In genomic region chr17:40291311-40291710, GRCh38 we compare ENCODE assay signal across 11 cellular contexts. TPM values are rescaled to one million over a fixed set of nuclear protein-coding genes. Genes with fewer than 3 reads are reported as not detected.
DNase-seq lines count a peak whose midpoint lies in the region; ATAC-seq, FAIRE-seq and TF ChIP-seq lines count a peak whose summit lies in the region.
"Had no signal": no experiment of that assay in that cellular context is flagged by ENCODE, and none has a peak within 500 bp of the region (broad histone marks: within the 10 kb centered on the region; RNA-seq: fewer than 3 reads in every experiment).

No MANE protein-coding gene starts in this region.

- no peaks in the 10 kb centered on the region for H3K36me3 Mint-ChIP-seq in natural killer cell

- H3K27ac ChIP-seq in GM12878 (ENCODE audit: control insufficient read depth, insufficient read depth) (no peak overlapping the region), temporal lobe (ENCODE audit: low read depth, low read length) (peak overlapping the region; percentile 41), pancreas (no peak overlapping the region)

- peaks cover 14% of the 10 kb centered on the region in 2 donors for H3K4me1 Mint-ChIP-seq in natural killer cell

- H3K4me1 ChIP-seq in GM12878 (ENCODE audit: control insufficient read depth, insufficient read depth, low read length) = peaks cover 9% of the 10 kb centered on the region
- H3K4me1 ChIP-seq in pancreas = peaks cover 0 to 20% (median 0%) of the 10 kb centered on the region in 3 donors

- H3K36me3 ChIP-seq in GM12878 (ENCODE audit: control insufficient read depth in 2 of 2, insufficient read depth in 2 of 2, low read length in 1 of 2) = peaks cover 9 to 10% of the 10 kb centered on the region in 2 experiments
- H3K36me3 ChIP-seq in pancreas = no peaks in the 10 kb centered on the region

- H3K4me2 ChIP-seq in GM12878 (ENCODE audit: control insufficient read depth, insufficient read depth) = peak overlapping the region; percentile 45

- BruUV-seq in GM12878 (replicated peaks; lab: Mats Ljungman, UMichigan) = no TSS peak

- H3K4me3 ChIP-seq in GM12878 (no peak overlapping the region), pancreas (no peak overlapping the region)

- ATAC-seq in left ventricle myocardium superior = no peak
- no peak for ATAC-seq in Right ventricle myocardium superior (ENCODE audit: poor library complexity)
- ATAC-seq in GM12878 = peak; percentile 12
- ATAC-seq in pancreas = no peak
- ATAC-seq in natural killer cell = no peak

- FAIRE-seq in GM12878 (lab: Jason Lieb, UNC) (no peak), pancreas (lab: Jason Lieb, UNC) (no peak)

- TF ChIP-seq EP300 in GM12878 (IDR thresholded peaks at IDR 0.05; ENCODE audit: borderline replicate concordance in 1 of 2, control insufficient read depth in 1 of 2, low read depth in 2 of 2, low read length in 2 of 2) = no peak

- DNase-seq in NCI-H2171 treated with DMSO at 0.1 percent for 48 hours (lab: John Stamatoyannopoulos, UW) (peak; percentile 26), NCI-H2171 (lab: John Stamatoyannopoulos, UW) (no peak), left ventricle myocardium superior (peak; percentile 69), Right ventricle myocardium superior (no peak), GM12878 (ENCODE audit: low read depth, low spot score) (no peak), pancreas (no peak), natural killer cell (no peak)
- DNase-seq: 8988T, DMS79, NCI-H1092 had no signal

- POLR2A ChIA-PET in GM12878 (lab: Charles Lee) = no interaction called here

- H3K4me3 Mint-ChIP-seq in natural killer cell = no peak overlapping the region

- no peaks in the 10 kb centered on the region for H3K9me3 ChIP-seq in GM12878 (replicated peaks; ENCODE audit: control insufficient read depth, insufficient read depth, low read length)
- H3K9me3 ChIP-seq in pancreas = no peaks in the 10 kb centered on the region

- H3K27me3 ChIP-seq in GM12878 (replicated peaks in 1 of 2; ENCODE audit: control insufficient read depth in 2 of 2, insufficient read depth in 2 of 2, low read length in 1 of 2) (no peaks in the 10 kb centered on the region), pancreas (no peaks in the 10 kb centered on the region)

- RAD21 ChIA-PET in GM12878 (lab: Charles Lee; ENCODE audit: unreplicated experiment) = interaction anchor here (0.7 to 4.2 kb wide), 7 partner anchors 16 to 179 kb away, joined by 3 to 44 read pairs (median 7); no protein-coding TSS in a partner anchor

- no peak for TF ChIP-seq RAD21 in GM12878 (IDR thresholded peaks at IDR 0.05; ENCODE audit: insufficient read depth, low read depth, low read length)

- intact Hi-C loops in left ventricle myocardium superior (cut with micrococcal nuclease) = no loop called here
- intact Hi-C loops in Right ventricle myocardium superior (cut with DNase I) = no loop called here
- intact Hi-C loops in GM12878 (cut with micrococcal nuclease; ENCODE audit: unreplicated experiment) = loop anchor here (2.0 to 5.0 kb wide), 3 partner anchors 74 to 279 kb away; partner anchors contain the start of gene WIPF2
- intact Hi-C loops in pancreas (cut with DNase I) = loop anchor here in 1 of 3 donors (5.0 kb wide), 1 partner anchor 89 kb away; no protein-coding TSS in a partner anchor
- intact Hi-C loops in natural killer cell (cut with micrococcal nuclease) = no loop called here

- H3K79me2 ChIP-seq in GM12878 (ENCODE audit: control insufficient read depth, insufficient read depth, low read length) = peaks cover 35% of the 10 kb centered on the region

- no peak overlapping the region for H2AFZ ChIP-seq in GM12878 (ENCODE audit: control insufficient read depth, low read depth, low read length)

- no peaks in the 10 kb centered on the region for H3K27me3 Mint-ChIP-seq in natural killer cell (ENCODE audit: low read depth in 2 of 2)

- CTCF ChIA-PET in GM12878 (lab: Yijun Ruan, JAX) = interaction anchor here (0.6 to 13.0 kb wide), 23 partner anchors 10 to 1051 kb away, joined by 3 to 186 read pairs (median 4); partner anchors contain the start of genes CSF3, NR1D1 and WIPF2

- no peak overlapping the region for H3K9ac ChIP-seq in GM12878 (ENCODE audit: control insufficient read depth, insufficient read depth, low read length)

- no peaks in the 10 kb centered on the region for H4K20me1 ChIP-seq in GM12878 (ENCODE audit: control insufficient read depth, insufficient read depth)

- TF ChIP-seq POLR2A in GM12878 (IDR thresholded peaks at IDR 0.05; ENCODE audit: low read depth, low read length) = no peak

- TF ChIP-seq CTCF in GM12878 (IDR thresholded peaks at IDR 0.05 in 2 of 3, conservative IDR thresholded peaks at IDR 0.05 in 1 of 3; ENCODE audit: control insufficient read depth in 2 of 3, extremely low read depth in 1 of 3, insufficient read depth in 1 of 3, low read depth in 3 of 3, low read length in 3 of 3) (no peak), pancreas (IDR thresholded peaks at IDR 0.05) (no peak), natural killer cell (IDR thresholded peaks at IDR 0.05) (no peak)

- WGBS in GM12878 (ENCODE audit: insufficient coverage, insufficient replicate concordance, low lambda C conversion rate, missing lambda C conversion rate) = 50% methylated on average over 2 of the region's 2 CpGs
- WGBS in pancreas, 2 donors = 89 to 95% methylated on average over 2 of the region's 2 CpGs

- in situ Hi-C loops in GM12878 (cut with MboI) = loop anchor here (25.0 kb wide), 1 partner anchor 279 kb away; the partner anchor contains the start of gene CSF3

- SMC1A ChIA-PET in GM12878 (lab: Charles Lee; ENCODE audit: uncharacterized antibody, unreplicated experiment) = interaction anchor here (0.7 to 7.8 kb wide), 12 partner anchors 8 to 276 kb away, joined by 3 to 74 read pairs (median 7); partner anchors contain the start of genes CSF3, RARA and WIPF2

- H3K9me3 Mint-ChIP-seq in natural killer cell = no peaks in the 10 kb centered on the region

- H3K27ac Mint-ChIP-seq in natural killer cell = no peak overlapping the region

TF ChIP-seq in GM12878, 131 proteins besides CTCF, POLR2A, EP300 and RAD21 (continues in another document):
- peak; percentile 36; the same call in 1 of the 2 replicates for TF ChIP-seq NR2F1 (conservative IDR thresholded peaks at IDR 0.05)

RNA-seq across cellular contexts. Expression of gene CDC6, which starts 3.6 kb away (rescaled TPM):
- total RNA-seq in left ventricle myocardium superior (0.99 TPM), Right ventricle myocardium superior (1.1 TPM), GM12878 (2014; rRNA removed) (39.0 and 43.8 TPM in 2 replicates), GM12878 (2014; rRNA removed; fragmentation: Illumina TruSeq; extraction: Trizol) (46.8 and 53.0 TPM in 2 replicates), GM12878 (2021) (47.7 and 52.0 TPM in 2 replicates), temporal lobe (2.0 TPM), pancreas (1 to 10 TPM in 5 of 6 donors, under 1 TPM in 1; 0.71 to 3.3 (median 2.0) TPM), natural killer cell (1 to 10 TPM; 3.4 to 4.9 (median 3.8) TPM)
- total RNA-seq in GM12878 (2013; cell fraction: nucleolus; rRNA removed) = 25.9 and 32.3 TPM in 2 replicates
- polyA plus RNA-seq in GM12878 (2011; ENCODE audit: low read depth) = 20.0 TPM
- polyA plus RNA-seq in GM12878 (2011; rRNA removed) (43.1 and 48.5 TPM in 2 replicates), GM12878 (2014; fragmentation: Illumina TruSeq; extraction: Trizol) (54.4 and 59.6 TPM in 2 replicates), GM12878 (2014; fragmentation: Nextera tagmentation; extraction: Ambion mirVana) (10 to 100 TPM; 13.3 to 18.6 TPM), GM12878 (2014; rRNA removed) (25.9 and 26.3 TPM in 2 replicates), GM12878 (2016; fragmentation: Nextera tagmentation; extraction: Ambion mirVana) (10 to 100 TPM; 59.3 to 60.9 TPM), pancreas (1 to 10 TPM in 1 of 2 donors, under 1 TPM in 1; 0.75 to 1.1 TPM)
- 18.9 and 20.1 TPM in 2 replicates for polyA plus RNA-seq in GM12878 (2011; cell fraction: cytosol; rRNA removed)
- 18.7 and 26.9 TPM in 2 replicates for polyA plus RNA-seq in GM12878 (2011; cell fraction: nucleus; rRNA removed)
- 18.9 and 19.5 TPM in 2 replicates for polyA plus RNA-seq in GM12878 (2012)
- 15.8 and 24.1 TPM in 2 replicates for polyA minus RNA-seq in GM12878 (2011; rRNA and poly(A)+ RNA removed)
- 9.6 and 10.5 TPM in 2 replicates for polyA minus RNA-seq in GM12878 (2011; cell fraction: cytosol; rRNA and poly(A)+ RNA removed)
- polyA minus RNA-seq in GM12878 (2011; cell fraction: nucleus; rRNA and poly(A)+ RNA removed) = 12.3 and 28.6 TPM in 2 replicates

RNA-seq across cellular contexts. Expression of gene RARA, which starts 17.7 kb away (rescaled TPM):
- 18.6 TPM for total RNA-seq in left ventricle myocardium superior
- 15.8 TPM for total RNA-seq in Right ventricle myocardium superior
- total RNA-seq in GM12878 (2013; cell fraction: nucleolus; rRNA removed) = 30.5 and 34.4 TPM in 2 replicates
- total RNA-seq in GM12878 (2014; rRNA removed) = 15.5 and 17.3 TPM in 2 replicates
- 7.7 and 9.7 TPM in 2 replicates for total RNA-seq in GM12878 (2014; rRNA removed; fragmentation: Illumina TruSeq; extraction: Trizol)
- total RNA-seq in GM12878 (2021) = 33.6 and 34.8 TPM in 2 replicates
- polyA plus RNA-seq in GM12878 (2011; ENCODE audit: low read depth) = 12.0 TPM
- polyA plus RNA-seq in GM12878 (2011; rRNA removed) = 3.1 and 7.8 TPM in 2 replicates
- polyA plus RNA-seq in GM12878 (2011; cell fraction: cytosol; rRNA removed) = 10.0 and 13.4 TPM in 2 replicates
- 29.2 and 38.2 TPM in 2 replicates for polyA plus RNA-seq in GM12878 (2011; cell fraction: nucleus; rRNA removed)
- polyA plus RNA-seq in GM12878 (2012) = 23.0 and 26.5 TPM in 2 replicates
- 8.0 and 23.8 TPM in 2 replicates for polyA plus RNA-seq in GM12878 (2014; fragmentation: Illumina TruSeq; extraction: Trizol)
- under 1 TPM; 0.13 to 0.16 TPM for polyA plus RNA-seq in GM12878 (2014; fragmentation: Nextera tagmentation; extraction: Ambion mirVana)
- 14.3 and 20.2 TPM in 2 replicates for polyA plus RNA-seq in GM12878 (2014; rRNA removed)
- polyA plus RNA-seq in GM12878 (2016; fragmentation: Nextera tagmentation; extraction: Ambion mirVana) = 10 to 100 TPM; 12.9 to 15.4 TPM
- polyA minus RNA-seq in GM12878 (2011; rRNA and poly(A)+ RNA removed) = 8.7 and 13.7 TPM in 2 replicates
- polyA minus RNA-seq in GM12878 (2011; cell fraction: cytosol; rRNA and poly(A)+ RNA removed) = 15.1 and 20.3 TPM in 2 replicates
- polyA minus RNA-seq in GM12878 (2011; cell fraction: nucleus; rRNA and poly(A)+ RNA removed) = 9.7 and 15.5 TPM in 2 replicates
- total RNA-seq in temporal lobe = 4.9 TPM
- total RNA-seq in pancreas = 10 to 100 TPM in 3 of 6 donors, 1 to 10 TPM in 3; 6.8 to 19.7 (median 10.1) TPM
- 10 to 100 TPM; 14.7 to 15.0 TPM for polyA plus RNA-seq in pancreas
- total RNA-seq in natural killer cell = 10 to 100 TPM; 75.9 to 94.6 (median 79.1) TPM

Comparison
In these comparisons a context has a peak if more than half of its experiments do, and no peak if none do; other contexts are left out.
1. DNase-seq: peak in NCI-H2171 treated with DMSO at 0.1 percent for 48 hours (single experiment) and left ventricle myocardium superior (single experiment); none in NCI-H2171 (single experiment), Right ventricle myocardium superior (single experiment), GM12878 (single experiment), pancreas (0 of 6) and natural killer cell (single experiment).